1 cellular context compared by ENCODE assay signal in the genomic region with DNA sequence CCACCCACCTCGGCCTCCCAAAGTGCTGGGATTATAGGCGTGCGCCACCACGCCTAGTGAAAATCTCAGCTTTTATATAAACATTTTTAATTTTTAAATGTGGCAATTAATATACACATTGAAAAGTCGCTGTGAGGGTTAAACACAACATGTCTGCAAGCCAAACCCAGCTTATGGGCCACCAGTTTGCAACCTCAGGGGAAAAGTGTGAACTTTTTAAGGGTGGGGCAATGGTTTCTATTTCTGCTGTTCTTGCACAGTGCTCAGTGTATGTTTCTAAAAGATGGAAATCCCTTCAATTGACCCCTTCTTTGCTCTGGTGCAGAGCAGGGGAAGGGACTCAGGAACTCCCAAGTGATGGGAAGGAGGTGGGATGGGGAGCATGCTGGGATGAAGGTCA.
A peak's percentile ranks its signal among the peaks of the same experiment; 100 is the strongest.
TF ChIP-seq lines count a peak whose summit lies in the region.

No MANE protein-coding gene starts in this region.

TF ChIP-seq in HepG2, 621 proteins besides CTCF, POLR2A, EP300 and RAD21:
- TF ChIP-seq ARHGAP35 (CRISPR knock-in tag; IDR thresholded peaks at IDR 0.05; ENCODE audit: borderline replicate concordance) (no peak), ZNF501 (CRISPR knock-in tag; IDR thresholded peaks at IDR 0.05) (peak; percentile 2; the same call in 1 of the 2 replicates), ZNF850 (CRISPR knock-in tag; conservative IDR thresholded peaks at IDR 0.05) (no peak), MAF1 (CRISPR knock-in tag; IDR thresholded peaks at IDR 0.05; ENCODE audit: borderline replicate concordance) (no peak), ZNF383 (CRISPR knock-in tag; IDR thresholded peaks at IDR 0.05; ENCODE audit: borderline replicate concordance) (no peak), ZMAT3 (CRISPR knock-in tag; conservative IDR thresholded peaks at IDR 0.05) (0 out of 2 replicates have a peak, but pooled peaks have one; percentile 18), ZBTB38 (CRISPR knock-in tag; IDR thresholded peaks at IDR 0.05) (0 out of 2 replicates have a peak, but pooled peaks have one; percentile 13), ZNF17 (CRISPR knock-in tag; IDR thresholded peaks at IDR 0.05) (0 out of 2 replicates have a peak, but pooled peaks have one; percentile 56), ZNF556 (CRISPR knock-in tag; IDR thresholded peaks at IDR 0.05; ENCODE audit: borderline replicate concordance) (no peak)
- TF ChIP-seq, protein P1, sequence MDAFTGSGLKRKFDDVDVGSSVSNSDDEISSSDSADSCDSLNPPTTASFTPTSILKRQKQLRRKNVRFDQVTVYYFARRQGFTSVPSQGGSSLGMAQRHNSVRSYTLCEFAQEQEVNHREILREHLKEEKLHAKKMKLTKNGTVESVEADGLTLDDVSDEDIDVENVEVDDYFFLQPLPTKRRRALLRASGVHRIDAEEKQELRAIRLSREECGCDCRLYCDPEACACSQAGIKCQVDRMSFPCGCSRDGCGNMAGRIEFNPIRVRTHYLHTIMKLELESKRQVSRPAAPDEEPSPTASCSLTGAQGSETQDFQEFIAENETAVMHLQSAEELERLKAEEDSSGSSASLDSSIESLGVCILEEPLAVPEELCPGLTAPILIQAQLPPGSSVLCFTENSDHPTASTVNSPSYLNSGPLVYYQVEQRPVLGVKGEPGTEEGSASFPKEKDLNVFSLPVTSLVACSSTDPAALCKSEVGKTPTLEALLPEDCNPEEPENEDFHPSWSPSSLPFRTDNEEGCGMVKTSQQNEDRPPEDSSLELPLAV (CRISPR knock-in tag; conservative IDR thresholded peaks at IDR 0.05; ENCODE audit: low read depth) = no peak
